Comparison of ENCODE assay signal across 15 cellular contexts in the genomic region with DNA sequence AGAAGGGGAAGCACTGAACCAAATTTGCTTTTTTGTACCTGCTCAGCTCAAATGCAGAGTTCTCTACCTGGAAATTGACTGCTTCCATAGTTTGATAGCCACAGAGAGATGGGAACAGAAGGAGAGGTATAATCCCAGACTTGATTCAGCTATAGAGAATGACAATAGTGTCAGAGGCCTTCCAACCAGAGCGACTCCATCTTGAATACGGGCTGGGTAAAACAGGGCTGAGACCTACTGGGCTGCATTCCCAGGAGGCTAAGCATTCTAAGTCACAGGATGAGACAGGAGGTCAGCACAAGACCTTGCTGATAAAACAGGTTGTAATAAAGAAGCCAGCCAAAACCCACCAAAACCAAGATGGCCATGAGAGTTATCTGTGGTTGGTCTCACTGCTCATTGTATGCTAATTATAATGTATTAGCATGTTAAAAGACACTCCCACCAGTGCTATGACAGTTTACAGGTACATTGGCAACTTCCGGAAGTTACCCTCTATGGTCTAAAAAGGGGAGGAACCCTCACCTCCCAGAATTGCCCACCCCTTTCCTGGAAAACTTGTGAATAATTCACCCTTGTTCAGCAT. TPM values are rescaled to one million over a fixed set of nuclear protein-coding genes. Genes with fewer than 3 reads are reported as not detected.
DNase-seq lines count a peak whose midpoint lies in the region; ATAC-seq and TF ChIP-seq lines count a peak whose summit lies in the region.
"Had no signal": no experiment of that assay in that cellular context is flagged by ENCODE, and none has a peak within 500 bp of the region (broad histone marks: within the 10 kb centered on the region; RNA-seq: fewer than 3 reads in every experiment).

No MANE protein-coding gene starts in this region.

- no peak overlapping the region for H3K4me2 ChIP-seq in neuronal stem cell (ENCODE audit: insufficient read depth, low read length, poor library complexity, severe bottlenecking)

- peaks cover 18% of the 10 kb centered on the region for H3K4me1 ChIP-seq in iPS-18a (ENCODE audit: control insufficient read depth, low read depth, low read length)
- H3K4me1 ChIP-seq in neuronal stem cell (ENCODE audit: control insufficient read depth in 2 of 2, insufficient read depth in 1 of 2, low read depth in 1 of 2, low read length in 2 of 2), result peaks cover 3 to 9% of the 10 kb centered on the region in 2 donors

- H2BK5ac ChIP-seq in neuronal stem cell (ENCODE audit: low read length), result no peak overlapping the region

- no peak overlapping the region for H2BK120ac ChIP-seq in neuronal stem cell (ENCODE audit: low read depth, low read length)

- intact Hi-C loops in left colon (cut with DNase I, micrococcal nuclease), result no loop called here

- H2AK5ac ChIP-seq in neuronal stem cell (ENCODE audit: low read depth, low read length), result no peak overlapping the region

- H4K91ac ChIP-seq in neuronal stem cell (ENCODE audit: low read depth, low read length, poor library complexity), result no peak overlapping the region

- no CpG with 5 or more reads among the region's 3 CpGs for WGBS in neuronal stem cell (ENCODE audit: extremely low coverage in 2 of 2, insufficient read length in 2 of 2, insufficient replicate concordance in 1 of 2), 2 donors

- no peak for TF ChIP-seq CTCF in foreskin fibroblast (IDR thresholded peaks at IDR 0.05; ENCODE audit: low read depth, low read length)

- no peak overlapping the region for H3K14ac ChIP-seq in neuronal stem cell (ENCODE audit: low read length)

- no peak overlapping the region for H4K8ac ChIP-seq in neuronal stem cell (ENCODE audit: low read depth, low read length)

- H2AFZ ChIP-seq in neuronal stem cell (ENCODE audit: low read length), result peak overlapping the region; percentile 31

- no peak overlapping the region for H3K18ac ChIP-seq in neuronal stem cell (ENCODE audit: low read length)

- H2BK15ac ChIP-seq in neuronal stem cell (ENCODE audit: low read length), result no peak overlapping the region

- H3K4ac ChIP-seq in neuronal stem cell (ENCODE audit: low read length), result no peak overlapping the region

- no peak overlapping the region for H3K9ac ChIP-seq in SK-N-MC (ENCODE audit: insufficient read length)
- no peak overlapping the region for H3K9ac ChIP-seq in iPS-18a (ENCODE audit: low read length)
- H3K9ac ChIP-seq in neuronal stem cell (ENCODE audit: low read depth, low read length, poor library complexity), result no peak overlapping the region

- H3K36me3 ChIP-seq in SK-N-MC (ENCODE audit: insufficient read depth, low read length) (no peaks in the 10 kb centered on the region), iPS-18a (ENCODE audit: control insufficient read depth, low read depth, low read length) (no peaks in the 10 kb centered on the region), neuronal stem cell (replicated peaks in 1 of 2; ENCODE audit: control insufficient read depth in 2 of 2, insufficient read depth in 2 of 2, low read length in 2 of 2) (no peaks in the 10 kb centered on the region)

- DNase-seq in ELF-1 (ENCODE audit: low read depth, low spot score) (peak; percentile 10), SK-N-MC (ENCODE audit: low read depth, low spot score) (no peak), neuronal stem cell (ENCODE audit: low spot score) (no peak), foreskin fibroblast (no peak), NK-92 (lab: John Stamatoyannopoulos, UW; ENCODE audit: unreplicated experiment) (no peak), left colon (no peak)
- DNase-seq in activated T-cell treated with anti-CD3 and anti-CD28 coated beads, Interleukin-2, amount 50 U/mL, for 48 hours, result no peak
- DNase-seq: C1 segment of cervical spinal cord, DMS 273 treated with DMSO at 0.1 percent for 48 hours, Kasumi-1, NCI-H1105, NCI-H1694, NCI-H2227 treated with DMSO at 0.1 percent for 48 hours, Right ventricle myocardium superior had no signal

- H3K27ac ChIP-seq in SK-N-MC (0 out of 2 replicates have a peak overlapping the region, but pooled peaks have one; percentile 62), iPS-18a (ENCODE audit: low read length) (peak overlapping the region; percentile 9), neuronal stem cell (replicated peaks; ENCODE audit: low read length) (no peak overlapping the region)

- H3K4me3 ChIP-seq in SK-N-MC (no peak overlapping the region), iPS-18a (ENCODE audit: low read length) (no peak overlapping the region), neuronal stem cell (ENCODE audit: low read length in 2 of 2) (no peak overlapping the region), foreskin fibroblast (ENCODE audit: low read depth in 1 of 2, low read length in 2 of 2) (no peak overlapping the region)

- no peak overlapping the region for H2BK12ac ChIP-seq in neuronal stem cell (ENCODE audit: low read length)

- ATAC-seq in left colon, result no peak

- no peaks in the 10 kb centered on the region for H3K79me1 ChIP-seq in neuronal stem cell (ENCODE audit: low read depth, low read length)

- no peaks in the 10 kb centered on the region for H3K27me3 ChIP-seq in iPS-18a (ENCODE audit: control insufficient read depth, insufficient read depth, low read length)
- H3K27me3 ChIP-seq in neuronal stem cell (ENCODE audit: control insufficient read depth in 3 of 3, insufficient read depth in 3 of 3, low read depth in 1 of 3, low read length in 3 of 3), result no peaks in the 10 kb centered on the region

- no peak overlapping the region for H3K23ac ChIP-seq in neuronal stem cell (ENCODE audit: low read depth, low read length, poor library complexity)

- H3K9me3 ChIP-seq in SK-N-MC (ENCODE audit: low read depth, low read length), result no peaks in the 10 kb centered on the region
- H3K9me3 ChIP-seq in iPS-18a (ENCODE audit: control insufficient read depth, low read depth, low read length), result no peaks in the 10 kb centered on the region
- no peaks in the 10 kb centered on the region for H3K9me3 ChIP-seq in neuronal stem cell (replicated peaks in 1 of 2; ENCODE audit: control insufficient read depth in 2 of 2, insufficient read depth in 1 of 2, low read depth in 1 of 2, low read length in 2 of 2)

RNA-seq across cellular contexts. Expression of a gene that starts 42.7 kb away (rescaled TPM):
- polyA plus RNA-seq in neuronal stem cell (2013, experiment 1 of 2), result 3.3 TPM
- polyA plus RNA-seq in neuronal stem cell (2013, experiment 2 of 2), result 3.3 TPM
- 1 to 10 TPM in 1 of 2 donors, under 1 TPM in 1; 0.89 to 9.0 TPM for total RNA-seq in left colon
